Comparison of ENCODE assay signal across 18 cellular contexts in genomic region chr16:20971420-20971819, GRCh38.
DNase-seq lines count a peak whose midpoint lies in the region; ATAC-seq lines count a peak whose summit lies in the region.
"Had no signal": no experiment of that assay in that cellular context is flagged by ENCODE, and none has a peak within 500 bp of the region (broad histone marks: within the 10 kb centered on the region; RNA-seq: fewer than 3 reads in every experiment).

No MANE protein-coding gene starts in this region.

- no peak overlapping the region for H3K4me3 ChIP-seq in esophagus (ENCODE audit: low read depth in 1 of 2, low read length in 2 of 2)
- H3K4me3 ChIP-seq: A549, SJCRH30 had no signal

- DNase-seq in Caki2 (ENCODE audit: low read depth) (peak; percentile 10), HPDE6-E6E7 (ENCODE audit: extremely low spot score) (peak; percentile 16), posterior vena cava (ENCODE audit: low spot score) (peak; percentile 34), NCI-H510A treated with DMSO at 0.1 percent for 48 hours (lab: John Stamatoyannopoulos, UW) (no peak)
- DNase-seq in stimulated activated naive CD4-positive, alpha-beta T cell treated with Interleukin-2 at 50 U/mL for 16 hours (lab: John Stamatoyannopoulos, UW): no peak
- DNase-seq: C1 segment of cervical spinal cord, DND-41, GDM1, H9, Kasumi-1, NCI-H1417, NCI-H1930, NCI-H446, OCI-M1, SJCRH30 had no signal

- 49 to 60% methylated on average over 8 of the region's 8 CpGs for WGBS in esophagus, 2 donors

- no peaks in the 10 kb centered on the region for H3K27me3 ChIP-seq in esophagus (ENCODE audit: control insufficient read depth in 1 of 2, insufficient read depth in 2 of 2, low read length in 2 of 2)
- H3K27me3 ChIP-seq: SJCRH30 had no signal

- intact Hi-C loops in posterior vena cava (cut with DNase I): no loop called here

- H3K4me1 ChIP-seq in esophagus (ENCODE audit: control insufficient read depth in 2 of 2, insufficient read depth in 2 of 2, low read length in 1 of 2): peaks cover 0 to 3% of the 10 kb centered on the region in 2 donors
- H3K4me1 ChIP-seq: A549, SJCRH30 had no signal

- H3K36me3 ChIP-seq in esophagus (ENCODE audit: control insufficient read depth in 2 of 2, insufficient read depth in 2 of 2, low read length in 1 of 2): no peaks in the 10 kb centered on the region
- H3K36me3 ChIP-seq: SJCRH30 had no signal

- no peak for ATAC-seq in GM21447 (IDR thresholded peaks at IDR 0.05; ENCODE audit: unreplicated experiment)
- ATAC-seq: A549 had no signal

- H3K27ac ChIP-seq in esophagus (ENCODE audit: low read depth in 2 of 2, low read length in 1 of 2): peak overlapping the region; percentile 16 to 30
- H3K27ac ChIP-seq: A549, SJCRH30 had no signal

- H3K9me3 ChIP-seq in esophagus (ENCODE audit: control insufficient read depth in 2 of 2, insufficient read depth in 1 of 2, low read depth in 1 of 2, low read length in 1 of 2): no peaks in the 10 kb centered on the region
- H3K9me3 ChIP-seq: A549, SJCRH30 had no signal

- in situ Hi-C loops in Caki2 (cut with HindIII; ENCODE audit: low pct_unique_long_range_greater_than_20kb, low sequenced_read_pairs): no loop called here

Comparison
In these comparisons a context has a peak if more than half of its experiments do, and no peak if none do; other contexts are left out.
1. DNase-seq: peak in Caki2 (single experiment), HPDE6-E6E7 (single experiment) and posterior vena cava (single experiment); none in stimulated activated naive CD4-positive, alpha-beta T cell treated with Interleukin-2 at 50 U/mL for 16 hours (single experiment) and NCI-H510A treated with DMSO at 0.1 percent for 48 hours (single experiment).